23 cellular contexts compared by ENCODE assay signal in genomic region chr5:76862986-76863385, GRCh38. TPM values are rescaled to one million over a fixed set of nuclear protein-coding genes. Genes with fewer than 3 reads are reported as not detected.
A peak's percentile ranks its signal among the peaks of the same experiment; 100 is the strongest.
DNase-seq lines count a peak whose midpoint lies in the region; ATAC-seq and TF ChIP-seq lines count a peak whose summit lies in the region.
"Had no signal": no experiment of that assay in that cellular context is flagged by ENCODE, and none has a peak within 500 bp of the region (broad histone marks: within the 10 kb centered on the region; RNA-seq: fewer than 3 reads in every experiment).

No MANE protein-coding gene starts in this region.

- H3K36me3 Mint-ChIP-seq in Calu3 (ENCODE audit: insufficient read depth, unreplicated experiment) (peaks cover 6% of the 10 kb centered on the region), progenitor cell of endocrine pancreas (ENCODE audit: insufficient read depth) (no peaks in the 10 kb centered on the region)
- H3K36me3 Mint-ChIP-seq: CD8-positive, alpha-beta memory T cell had no signal

- H3K27me3 Mint-ChIP-seq in Calu3 (ENCODE audit: unreplicated experiment): no peaks in the 10 kb centered on the region
- H3K27me3 Mint-ChIP-seq in progenitor cell of endocrine pancreas: no peaks in the 10 kb centered on the region
- H3K27me3 Mint-ChIP-seq: CD8-positive, alpha-beta memory T cell had no signal

- H3K27ac Mint-ChIP-seq in Calu3 (ENCODE audit: unreplicated experiment) (peak overlapping the region; percentile 13), progenitor cell of endocrine pancreas (peak overlapping the region; percentile 9)
- H3K27ac Mint-ChIP-seq: CD8-positive, alpha-beta memory T cell; H9 had no signal

- ATAC-seq in esophagus mucosa (peak; percentile 77), GM18861 (IDR thresholded peaks at IDR 0.05; ENCODE audit: unreplicated experiment) (no peak)

- intact Hi-C loops in Calu3 (cut with micrococcal nuclease; ENCODE audit: unreplicated experiment): no loop called here

- H3K4me3 Mint-ChIP-seq in Calu3 (ENCODE audit: low read depth, unreplicated experiment) (no peak overlapping the region), progenitor cell of endocrine pancreas (ENCODE audit: low read depth) (no peak overlapping the region)
- H3K4me3 Mint-ChIP-seq: CD8-positive, alpha-beta memory T cell; H9 had no signal

- CTCF ChIA-PET in Calu3 (lab: Charles Lee): no interaction called here

- TF ChIP-seq CTCF in Calu3 (IDR thresholded peaks at IDR 0.05; ENCODE audit: unreplicated experiment) (no peak), progenitor cell of endocrine pancreas (IDR thresholded peaks at IDR 0.05; ENCODE audit: unreplicated experiment) (no peak)

- H3K9me3 Mint-ChIP-seq in Calu3 (ENCODE audit: low read depth, unreplicated experiment) (no peaks in the 10 kb centered on the region), progenitor cell of endocrine pancreas (ENCODE audit: low read depth) (no peaks in the 10 kb centered on the region)
- H3K9me3 Mint-ChIP-seq: CD8-positive, alpha-beta memory T cell; H9 had no signal

- peak; percentile 18 for DNase-seq in Calu3
- peak; percentile 32 for DNase-seq in LoVo (ENCODE audit: low spot score)
- DNase-seq in progenitor cell of endocrine pancreas (ENCODE audit: low spot score, unreplicated experiment): no peak
- DNase-seq in stimulated activated naive CD4-positive, alpha-beta T cell treated with Interleukin-2 at 50 U/mL for 16 hours (lab: John Stamatoyannopoulos, UW): no peak
- no peak for DNase-seq in stimulated activated CD4-positive, alpha-beta T cell treated with anti-CD3 and anti-CD28 coated beads, Interleukin-1b, Interleukin-23, amount 100 ng/mL, for 48 hours
- DNase-seq in hypothalamus (lab: John Stamatoyannopoulos, UW): no peak
- DNase-seq: C1 segment of cervical spinal cord; CD8-positive, alpha-beta memory T cell; DMS153; DND-41; H9; KBM-7; MM.1S; NCI-H2029; NCI-H446 treated with DMSO at 0.1 percent for 48 hours; NCI-H526; NCI-H82; Right ventricle myocardium superior; RPMI8226 had no signal

- BruUV-seq in Calu3 (replicated peaks; lab: Mats Ljungman, UMichigan): no TSS peak

- peaks cover 29% of the 10 kb centered on the region for H3K4me1 Mint-ChIP-seq in Calu3 (ENCODE audit: low read depth, unreplicated experiment)
- peaks cover 6% of the 10 kb centered on the region for H3K4me1 Mint-ChIP-seq in progenitor cell of endocrine pancreas (ENCODE audit: low read depth)
- H3K4me1 Mint-ChIP-seq: CD8-positive, alpha-beta memory T cell had no signal

RNA-seq across cellular contexts. Expression of gene S100Z, which starts 13.2 kb away (rescaled TPM):
- not detected in 2 replicates for total RNA-seq in Calu3 (2022)
- total RNA-seq in esophagus mucosa: 0.40 TPM
- total RNA-seq in progenitor cell of endocrine pancreas: 1.2 and 1.7 TPM in 2 replicates
- total RNA-seq: A673, H9, LHCN-M2, Right ventricle myocardium superior had no signal

RNA-seq across cellular contexts. Expression of gene F2RL1, which starts 44.2 kb away (rescaled TPM):
- total RNA-seq in Calu3 (2022): 122 and 147 TPM in 2 replicates
- 12.0 TPM for total RNA-seq in esophagus mucosa
- 6.5 and 10.0 TPM in 2 replicates for total RNA-seq in progenitor cell of endocrine pancreas

Comparison
In these comparisons a context has a peak if more than half of its experiments do, and no peak if none do; other contexts are left out.
1. DNase-seq: peak in Calu3 (single experiment) and LoVo (single experiment); none in progenitor cell of endocrine pancreas (single experiment), stimulated activated naive CD4-positive, alpha-beta T cell treated with Interleukin-2 at 50 U/mL for 16 hours (single experiment), stimulated activated CD4-positive, alpha-beta T cell treated with anti-CD3 and anti-CD28 coated beads, Interleukin-1b, Interleukin-23, amount 100 ng/mL, for 48 hours (single experiment) and hypothalamus (0 of 51).